ENCODE assay signal across 12 cellular contexts in the genomic region with DNA sequence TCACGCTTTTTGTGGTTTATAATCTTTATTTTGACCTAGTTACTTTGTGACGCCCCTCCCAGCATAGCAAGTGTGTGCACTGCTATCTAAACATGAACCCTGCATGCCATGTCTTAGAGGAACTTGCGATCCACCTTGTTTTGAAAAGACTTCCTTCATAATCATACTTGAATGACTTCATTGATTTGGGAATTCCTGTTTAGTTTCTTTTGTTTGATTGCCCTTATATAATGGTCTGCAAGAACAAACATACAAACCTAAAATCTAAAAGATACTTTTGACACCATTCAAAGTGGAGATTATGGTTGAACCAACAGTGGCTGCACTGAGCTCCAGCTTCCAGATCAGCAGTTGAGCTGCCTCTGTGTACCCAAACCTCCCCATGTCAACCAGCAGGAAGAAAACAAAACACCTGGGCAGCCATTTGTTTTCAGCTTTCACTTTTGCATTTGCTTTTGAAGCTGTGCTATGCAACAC.
DNase-seq lines count a peak whose midpoint lies in the region; ATAC-seq, FAIRE-seq and TF ChIP-seq lines count a peak whose summit lies in the region.
"Had no signal": no experiment of that assay in that cellular context is flagged by ENCODE, and none has a peak within 500 bp of the region (broad histone marks: within the 10 kb centered on the region; RNA-seq: fewer than 3 reads in every experiment).

No MANE protein-coding gene starts in this region.

- H3K4me2 ChIP-seq in BLaER1 treated with 17β-estradiol and CSF1 and Interleukin-3, amounts not matched to agents 10 nM and 100 nM = peak overlapping the region; percentile 63 to 87 (median 83)

- FAIRE-seq in GM19239 (lab: Jason Lieb, UNC) = peak; percentile 89

- H3K4me3 Mint-ChIP-seq in activated CD8-positive, alpha-beta T cell treated with anti-CD3 and anti-CD28 coated beads, Interleukin-2, amount 10 ng/mL, durations not matched to agents 7 days and 5 days = peak overlapping the region; percentile 84
- H3K4me3 Mint-ChIP-seq in memory B cell = peak overlapping the region; percentile 46
- H3K4me3 Mint-ChIP-seq in endodermal cell = no peak overlapping the region

- H3K27ac Mint-ChIP-seq in activated CD8-positive, alpha-beta T cell treated with anti-CD3 and anti-CD28 coated beads, Interleukin-2, amount 10 ng/mL, durations not matched to agents 7 days and 5 days = peak overlapping the region; percentile 99
- peak overlapping the region; percentile 78 for H3K27ac Mint-ChIP-seq in memory B cell
- no peak overlapping the region for H3K27ac Mint-ChIP-seq in endodermal cell

- WGBS in endodermal cell (ENCODE audit: insufficient coverage in 1 of 2, insufficient read length in 1 of 2), 2 experiments = 94 to 100% methylated on average over 2 to 3 of the region's 3 CpGs

- H3K4me1 ChIP-seq in BLaER1 treated with 17β-estradiol and CSF1 and Interleukin-3, amounts not matched to agents 10 nM and 100 nM = peaks cover 64 to 79% (median 70%) of the 10 kb centered on the region in 10 experiments
- H3K4me1 ChIP-seq in endodermal cell (ENCODE audit: control insufficient read depth, insufficient read depth, low read length) = peaks cover 26% of the 10 kb centered on the region

- no peaks in the 10 kb centered on the region for H3K9me3 ChIP-seq in BLaER1 treated with 17β-estradiol and CSF1 and Interleukin-3, amounts not matched to agents 10 nM and 100 nM (replicated peaks in 1 of 11)
- no peaks in the 10 kb centered on the region for H3K9me3 ChIP-seq in endodermal cell (ENCODE audit: control insufficient read depth, low read length)

- no peak overlapping the region for H3K9ac ChIP-seq in BLaER1 treated with 17β-estradiol and CSF1 and Interleukin-3, amounts not matched to agents 10 nM and 100 nM
- H3K9ac ChIP-seq in endodermal cell (ENCODE audit: extremely low read depth, low read length, poor library complexity, severe bottlenecking) = no peak overlapping the region

- no peaks in the 10 kb centered on the region for H3K9me3 Mint-ChIP-seq in activated CD8-positive, alpha-beta T cell treated with anti-CD3 and anti-CD28 coated beads, Interleukin-2, amount 10 ng/mL, durations not matched to agents 7 days and 5 days (ENCODE audit: insufficient read depth)
- H3K9me3 Mint-ChIP-seq in memory B cell (no peaks in the 10 kb centered on the region), endodermal cell (no peaks in the 10 kb centered on the region)

- CTCF ChIA-PET in activated CD8-positive, alpha-beta T cell treated with anti-CD3 and anti-CD28 coated beads, Interleukin-2, amount 10 ng/mL, durations not matched to agents 7 days and 5 days (lab: Charles Lee) = interaction anchor here (0.7 to 16.7 kb wide), 8 partner anchors 9 to 40 kb away, joined by 3 to 324 read pairs (median 6); no protein-coding TSS in a partner anchor
- CTCF ChIA-PET in GM10248 (lab: Yijun Ruan, JAX) = interaction anchor here (1.2 to 3.4 kb wide), 8 partner anchors 9 to 121 kb away, joined by 3 to 34 read pairs (median 6); no protein-coding TSS in a partner anchor

- POLR2A ChIA-PET in activated CD8-positive, alpha-beta T cell treated with anti-CD3 and anti-CD28 coated beads, Interleukin-2, amount 10 ng/mL, durations not matched to agents 7 days and 5 days (lab: Charles Lee) = interaction anchor here (0.8 to 19.5 kb wide), 9 partner anchors 9 to 86 kb away, joined by 3 to 1291 read pairs (median 9); no protein-coding TSS in a partner anchor
- POLR2A ChIA-PET in GM10248 (lab: Yijun Ruan, JAX) = interaction anchor here (1.4 kb wide), 1 partner anchor 15 kb away, joined by 4 read pairs; no protein-coding TSS in a partner anchor

- H3K4me1 Mint-ChIP-seq in activated CD8-positive, alpha-beta T cell treated with anti-CD3 and anti-CD28 coated beads, Interleukin-2, amount 10 ng/mL, durations not matched to agents 7 days and 5 days (ENCODE audit: low read depth) = peaks cover 97% of the 10 kb centered on the region
- H3K4me1 Mint-ChIP-seq in memory B cell (peaks cover 68% of the 10 kb centered on the region), endodermal cell (peaks cover 84% of the 10 kb centered on the region)

- intact Hi-C loops in sciatic nerve (cut with DNase I) = no loop called here

- H3K27ac ChIP-seq in BLaER1 treated with 17β-estradiol and CSF1 and Interleukin-3, amounts not matched to agents 10 nM and 100 nM = peak overlapping the region in 3 of 11 experiments; percentile 2 to 47 (median 38); a peak in 4 of 22 replicates
- no peak overlapping the region for H3K27ac ChIP-seq in endodermal cell (ENCODE audit: low read depth, low read length)

- TF ChIP-seq CTCF in endodermal cell (conservative IDR thresholded peaks at IDR 0.05) = no peak
- no peak for TF ChIP-seq CTCF in GM10248 (IDR thresholded peaks at IDR 0.05; ENCODE audit: control extremely low read depth, extremely low read depth, low read depth, missing control alignments)

- H3K27me3 Mint-ChIP-seq in activated CD8-positive, alpha-beta T cell treated with anti-CD3 and anti-CD28 coated beads, Interleukin-2, amount 10 ng/mL, durations not matched to agents 7 days and 5 days (ENCODE audit: low read depth) = no peaks in the 10 kb centered on the region
- H3K27me3 Mint-ChIP-seq in memory B cell (no peaks in the 10 kb centered on the region), endodermal cell (ENCODE audit: insufficient read depth) (no peaks in the 10 kb centered on the region)

- peak overlapping the region in 1 of 10 experiments; percentile 15; a peak in 1 of 20 replicates for H3K4me3 ChIP-seq in BLaER1 treated with 17β-estradiol and CSF1 and Interleukin-3, amounts not matched to agents 10 nM and 100 nM
- no peak overlapping the region for H3K4me3 ChIP-seq in endodermal cell (ENCODE audit: low read length)

- no peaks in the 10 kb centered on the region for H4K20me1 ChIP-seq in BLaER1 treated with 17β-estradiol and CSF1 and Interleukin-3, amounts not matched to agents 10 nM and 100 nM

- no peaks in the 10 kb centered on the region for H3K36me3 ChIP-seq in BLaER1 treated with 17β-estradiol and CSF1 and Interleukin-3, amounts not matched to agents 10 nM and 100 nM
- no peaks in the 10 kb centered on the region for H3K36me3 ChIP-seq in endodermal cell (ENCODE audit: control insufficient read depth, insufficient read depth, low read length)

- peak; percentile 40 for ATAC-seq in activated CD8-positive, alpha-beta T cell treated with anti-CD3 and anti-CD28 coated beads, Interleukin-2, amount 10 ng/mL, durations not matched to agents 7 days and 5 days
- ATAC-seq in memory B cell (ENCODE audit: low read depth) (peak; percentile 30), sciatic nerve (no peak), GM19035 (IDR thresholded peaks at IDR 0.05; ENCODE audit: unreplicated experiment) (no peak)

- DNase-seq in GM19239 (ENCODE audit: insufficient read length, low spot score) = no peak
- DNase-seq in activated CD8-positive, alpha-beta T cell treated with anti-CD3 and anti-CD28 coated beads, Interleukin-2, amount 10 ng/mL, durations not matched to agents 7 days and 5 days = peak; percentile 69
- no peak for DNase-seq in memory B cell (ENCODE audit: low spot score in 2 of 2)
- no peak for DNase-seq in sciatic nerve (ENCODE audit: low spot score)
- DNase-seq in endodermal cell = no peak
- DNase-seq in GM10248 (ENCODE audit: extremely low spot score) = no peak
- DNase-seq: dorsolateral prefrontal cortex, GF-D8, NCI-H226, occipital lobe had no signal

- no peaks in the 10 kb centered on the region for H3K36me3 Mint-ChIP-seq in activated CD8-positive, alpha-beta T cell treated with anti-CD3 and anti-CD28 coated beads, Interleukin-2, amount 10 ng/mL, durations not matched to agents 7 days and 5 days (ENCODE audit: low read depth)
- H3K36me3 Mint-ChIP-seq in memory B cell = no peaks in the 10 kb centered on the region
- peaks cover under 1% of the 10 kb centered on the region for H3K36me3 Mint-ChIP-seq in endodermal cell (ENCODE audit: low read depth)

- no peaks in the 10 kb centered on the region for H3K27me3 ChIP-seq in BLaER1 treated with 17β-estradiol and CSF1 and Interleukin-3, amounts not matched to agents 10 nM and 100 nM
- H3K27me3 ChIP-seq in endodermal cell (ENCODE audit: control insufficient read depth, insufficient read depth, low read length, poor library complexity, severe bottlenecking) = no peaks in the 10 kb centered on the region

Comparison
In these comparisons a context has a peak if more than half of its experiments do, and no peak if none do; other contexts are left out.
1. ATAC-seq: peak in activated CD8-positive, alpha-beta T cell treated with anti-CD3 and anti-CD28 coated beads, Interleukin-2, amount 10 ng/mL, durations not matched to agents 7 days and 5 days (single experiment) and memory B cell (single experiment); none in sciatic nerve (single experiment) and GM19035 (single experiment).